1 cellular context compared by ENCODE assay signal in genomic region chr15:42800731-42801474, GRCh38.
TF ChIP-seq lines count a peak whose summit lies in the region.

No MANE protein-coding gene starts in this region.

TF ChIP-seq in GM23338, 12 proteins besides CTCF, POLR2A, EP300 and RAD21 (continued from another document):
- no peak for TF ChIP-seq ZNF462 (CRISPR knock-in tag; IDR thresholded peaks at IDR 0.05)
TF ChIP-seq in GM23338: peak in this region for 0.
